Comparison of ENCODE assay signal across 22 cellular contexts in the genomic region with DNA sequence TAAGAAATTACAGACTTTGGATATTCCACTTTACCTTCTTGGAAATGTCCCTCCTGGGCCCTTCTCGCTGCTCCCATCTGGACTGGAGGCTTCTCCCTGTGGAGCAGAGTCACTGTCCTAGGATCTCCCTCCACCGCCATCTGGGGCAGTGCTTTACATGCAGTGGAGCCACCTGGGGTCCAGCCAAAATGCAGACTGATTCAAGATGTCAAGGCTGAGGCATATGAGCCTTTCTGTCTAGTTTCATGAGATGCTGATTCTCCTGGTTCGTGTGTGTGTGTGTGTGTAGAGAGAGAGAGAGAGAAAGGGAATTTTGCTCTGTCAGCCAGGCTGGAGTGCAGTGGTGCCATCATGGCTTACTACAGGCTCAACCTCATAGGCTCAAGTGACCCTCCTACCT.
"Had no signal": no experiment of that assay in that cellular context is flagged by ENCODE, and none has a peak within 500 bp of the region (broad histone marks: within the 10 kb centered on the region; RNA-seq: fewer than 3 reads in every experiment).

No MANE protein-coding gene starts in this region.

- H3K27me3 Mint-ChIP-seq: activated CD4-positive, alpha-beta memory T cell treated with anti-CD3 and anti-CD28 coated beads for 36 hours had no signal

- H3K27ac Mint-ChIP-seq: activated CD4-positive, alpha-beta memory T cell treated with anti-CD3 and anti-CD28 coated beads for 36 hours; WTC11 had no signal

- H3K9me3 Mint-ChIP-seq: WTC11 had no signal

- H3K4me3 Mint-ChIP-seq: activated CD4-positive, alpha-beta memory T cell treated with anti-CD3 and anti-CD28 coated beads for 36 hours; WTC11 had no signal

- H3K4me1 Mint-ChIP-seq: WTC11 had no signal

- H3K36me3 ChIP-seq: breast epithelium had no signal

- H3K4me3 ChIP-seq: breast epithelium had no signal

- H3K27me3 ChIP-seq: breast epithelium had no signal

- H3K9me3 ChIP-seq: breast epithelium had no signal

- DNase-seq: activated CD4-positive, alpha-beta memory T cell treated with anti-CD3 and anti-CD28 coated beads for 36 hours; activated CD4-positive, alpha-beta T cell treated with anti-CD3 and anti-CD28 coated beads for 48 hours; activated CD4-positive, CD25-positive, alpha-beta regulatory T cell treated with anti-CD3 and anti-CD28 coated beads, Interleukin-2, amount 50 U/mL, for 72 hours; activated CD8-positive, alpha-beta memory T cell treated with anti-CD3 and anti-CD28 coated beads, Interleukin-2, amount 50 U/mL, for 4 hours; activated naive CD4-positive, alpha-beta T cell treated with anti-CD3 and anti-CD28 coated beads, Interleukin-2, amount 50 U/mL, for 16 hours; activated T-cell treated with anti-CD3 and anti-CD28 coated beads, Interleukin-2, amount 50 U/mL, for 1 hour; aorta; caudate nucleus; KG1; NCI-H146; NCI-H187 treated with DMSO at 0.1 percent for 48 hours; NCI-H2081 treated with DMSO at 0.1 percent for 48 hours; NCI-H2171; NCI-H2227 treated with DMSO at 0.1 percent for 48 hours; NCI-H446 treated with DMSO at 0.1 percent for 48 hours; NCI-H524 treated with DMSO at 0.1 percent for 48 hours; NCI-H748 treated with DMSO at 0.1 percent for 48 hours; SIG-M5; T-helper 1 cell; T-helper 9 cell had no signal

- H3K27ac ChIP-seq: breast epithelium had no signal

- ATAC-seq: WTC11 had no signal

- H3K4me1 ChIP-seq: breast epithelium had no signal
